In the genomic region with DNA sequence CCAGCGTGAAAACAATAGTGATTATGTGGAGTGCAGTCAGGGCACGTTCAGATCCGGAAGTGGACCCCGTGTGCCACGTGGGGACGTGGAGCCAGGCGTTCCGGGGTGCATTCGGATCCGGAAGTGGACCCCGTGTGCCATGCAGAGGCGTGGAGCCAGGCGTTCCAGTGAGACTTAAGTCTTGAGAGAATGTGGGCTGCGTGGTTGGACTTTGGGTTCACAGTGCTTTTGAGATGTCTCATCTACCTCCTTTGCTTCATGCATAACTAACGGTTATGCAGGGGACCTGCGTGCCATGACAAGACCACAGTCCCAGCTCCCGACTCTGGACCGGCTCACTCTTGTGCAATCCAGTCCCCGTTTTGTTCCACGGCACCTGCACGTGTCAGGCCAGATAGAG, we compare ENCODE assay signal across 1 cellular context.
TF ChIP-seq lines count a peak whose summit lies in the region.

No MANE protein-coding gene starts in this region.

TF ChIP-seq in H1, 55 proteins besides CTCF, POLR2A, EP300 and RAD21:
- no peak for TF ChIP-seq RFX5 (IDR thresholded peaks at IDR 0.05; ENCODE audit: borderline replicate concordance, low read depth, low read length)
- no peak for TF ChIP-seq RBBP5 (IDR thresholded peaks at IDR 0.05; ENCODE audit: borderline replicate concordance, low read depth, low read length)
- TF ChIP-seq HDAC2 (IDR thresholded peaks at IDR 0.05; ENCODE audit: borderline replicate concordance in 1 of 2, low read depth in 2 of 2, low read length in 2 of 2): no peak
- no peak for TF ChIP-seq SAP30 (IDR thresholded peaks at IDR 0.05; ENCODE audit: insufficient read depth, insufficient replicate concordance, low read length)
- no peak for TF ChIP-seq POU5F1 (IDR thresholded peaks at IDR 0.05; ENCODE audit: low read depth, low read length)
- no peak for TF ChIP-seq SUZ12 (IDR thresholded peaks at IDR 0.05; ENCODE audit: low read length)
- TF ChIP-seq TAF1 (IDR thresholded peaks at IDR 0.05; ENCODE audit: low read depth, low read length): no peak
- no peak for TF ChIP-seq CEBPB (IDR thresholded peaks at IDR 0.05; ENCODE audit: low read depth, low read length)
- no peak for TF ChIP-seq FOSL1 (IDR thresholded peaks at IDR 0.05; ENCODE audit: insufficient read depth, low read depth, low read length)
- TF ChIP-seq, protein P1, sequence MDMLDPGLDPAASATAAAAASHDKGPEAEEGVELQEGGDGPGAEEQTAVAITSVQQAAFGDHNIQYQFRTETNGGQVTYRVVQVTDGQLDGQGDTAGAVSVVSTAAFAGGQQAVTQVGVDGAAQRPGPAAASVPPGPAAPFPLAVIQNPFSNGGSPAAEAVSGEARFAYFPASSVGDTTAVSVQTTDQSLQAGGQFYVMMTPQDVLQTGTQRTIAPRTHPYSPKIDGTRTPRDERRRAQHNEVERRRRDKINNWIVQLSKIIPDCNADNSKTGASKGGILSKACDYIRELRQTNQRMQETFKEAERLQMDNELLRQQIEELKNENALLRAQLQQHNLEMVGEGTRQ (IDR thresholded peaks at IDR 0.05; ENCODE audit: low read length): no peak
- no peak for TF ChIP-seq TEAD4 (IDR thresholded peaks at IDR 0.05; ENCODE audit: low read depth, low read length)
- TF ChIP-seq CREB1 (IDR thresholded peaks at IDR 0.05): no peak
- TF ChIP-seq, protein P2, sequence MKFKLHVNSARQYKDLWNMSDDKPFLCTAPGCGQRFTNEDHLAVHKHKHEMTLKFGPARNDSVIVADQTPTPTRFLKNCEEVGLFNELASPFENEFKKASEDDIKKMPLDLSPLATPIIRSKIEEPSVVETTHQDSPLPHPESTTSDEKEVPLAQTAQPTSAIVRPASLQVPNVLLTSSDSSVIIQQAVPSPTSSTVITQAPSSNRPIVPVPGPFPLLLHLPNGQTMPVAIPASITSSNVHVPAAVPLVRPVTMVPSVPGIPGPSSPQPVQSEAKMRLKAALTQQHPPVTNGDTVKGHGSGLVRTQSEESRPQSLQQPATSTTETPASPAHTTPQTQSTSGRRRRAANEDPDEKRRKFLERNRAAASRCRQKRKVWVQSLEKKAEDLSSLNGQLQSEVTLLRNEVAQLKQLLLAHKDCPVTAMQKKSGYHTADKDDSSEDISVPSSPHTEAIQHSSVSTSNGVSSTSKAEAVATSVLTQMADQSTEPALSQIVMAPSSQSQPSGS (IDR thresholded peaks at IDR 0.05; ENCODE audit: low read length): no peak
- no peak for TF ChIP-seq SIN3A (conservative IDR thresholded peaks at IDR 0.05 in 1 of 2, IDR thresholded peaks at IDR 0.05 in 1 of 2; ENCODE audit: low read depth in 1 of 2, low read length in 2 of 2)
- no peak for TF ChIP-seq NRF1 (IDR thresholded peaks at IDR 0.05; ENCODE audit: low read depth, low read length)
- no peak for TF ChIP-seq SIX5 (IDR thresholded peaks at IDR 0.05; ENCODE audit: low read depth, low read length)
